ENCODE assay signal across 2 cellular contexts in the genomic region with DNA sequence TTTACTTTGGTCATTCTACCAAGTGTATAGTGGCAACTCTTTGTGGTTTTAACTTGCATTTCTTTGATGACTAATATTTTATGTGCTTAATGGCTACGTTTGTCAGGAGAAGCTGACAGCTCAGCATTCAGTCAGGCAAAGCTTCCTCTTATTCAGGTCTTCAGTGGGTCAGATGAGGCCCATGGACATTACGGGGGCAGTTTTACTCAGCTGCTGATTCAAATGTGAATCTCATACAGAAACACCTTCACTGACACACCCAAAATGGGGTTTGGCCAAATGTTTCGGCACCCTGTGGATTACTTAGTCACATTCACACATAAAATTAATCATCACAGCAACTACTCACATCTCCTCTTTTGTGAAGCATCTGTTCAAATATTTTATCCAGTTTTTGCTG.
TF ChIP-seq lines count a peak whose summit lies in the region.

No MANE protein-coding gene starts in this region.

TF ChIP-seq in A549, 52 proteins besides CTCF, POLR2A, EP300 and RAD21 (continued from another document):
- TF ChIP-seq HOXB5 (CRISPR knock-in tag; IDR thresholded peaks at IDR 0.05) (no peak), EHMT2 (IDR thresholded peaks at IDR 0.05; ENCODE audit: low read depth) (no peak), EHF (CRISPR knock-in tag; IDR thresholded peaks at IDR 0.05) (no peak), ZNF302 (CRISPR knock-in tag; IDR thresholded peaks at IDR 0.05) (no peak), MYC (IDR thresholded peaks at IDR 0.05; ENCODE audit: borderline replicate concordance, low read length) (no peak), FOXS1 (CRISPR knock-in tag; IDR thresholded peaks at IDR 0.05) (no peak), HEYL (CRISPR knock-in tag; IDR thresholded peaks at IDR 0.05) (no peak), ZSCAN20 (CRISPR knock-in tag; IDR thresholded peaks at IDR 0.05) (no peak), CBX8 (IDR thresholded peaks at IDR 0.05) (no peak)
- TF ChIP-seq, protein P1, sequence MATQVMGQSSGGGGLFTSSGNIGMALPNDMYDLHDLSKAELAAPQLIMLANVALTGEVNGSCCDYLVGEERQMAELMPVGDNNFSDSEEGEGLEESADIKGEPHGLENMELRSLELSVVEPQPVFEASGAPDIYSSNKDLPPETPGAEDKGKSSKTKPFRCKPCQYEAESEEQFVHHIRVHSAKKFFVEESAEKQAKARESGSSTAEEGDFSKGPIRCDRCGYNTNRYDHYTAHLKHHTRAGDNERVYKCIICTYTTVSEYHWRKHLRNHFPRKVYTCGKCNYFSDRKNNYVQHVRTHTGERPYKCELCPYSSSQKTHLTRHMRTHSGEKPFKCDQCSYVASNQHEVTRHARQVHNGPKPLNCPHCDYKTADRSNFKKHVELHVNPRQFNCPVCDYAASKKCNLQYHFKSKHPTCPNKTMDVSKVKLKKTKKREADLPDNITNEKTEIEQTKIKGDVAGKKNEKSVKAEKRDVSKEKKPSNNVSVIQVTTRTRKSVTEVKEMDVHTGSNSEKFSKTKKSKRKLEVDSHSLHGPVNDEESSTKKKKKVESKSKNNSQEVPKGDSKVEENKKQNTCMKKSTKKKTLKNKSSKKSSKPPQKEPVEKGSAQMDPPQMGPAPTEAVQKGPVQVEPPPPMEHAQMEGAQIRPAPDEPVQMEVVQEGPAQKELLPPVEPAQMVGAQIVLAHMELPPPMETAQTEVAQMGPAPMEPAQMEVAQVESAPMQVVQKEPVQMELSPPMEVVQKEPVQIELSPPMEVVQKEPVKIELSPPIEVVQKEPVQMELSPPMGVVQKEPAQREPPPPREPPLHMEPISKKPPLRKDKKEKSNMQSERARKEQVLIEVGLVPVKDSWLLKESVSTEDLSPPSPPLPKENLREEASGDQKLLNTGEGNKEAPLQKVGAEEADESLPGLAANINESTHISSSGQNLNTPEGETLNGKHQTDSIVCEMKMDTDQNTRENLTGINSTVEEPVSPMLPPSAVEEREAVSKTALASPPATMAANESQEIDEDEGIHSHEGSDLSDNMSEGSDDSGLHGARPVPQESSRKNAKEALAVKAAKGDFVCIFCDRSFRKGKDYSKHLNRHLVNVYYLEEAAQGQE (IDR thresholded peaks at IDR 0.05) = no peak
- TF ChIP-seq, protein P2, sequence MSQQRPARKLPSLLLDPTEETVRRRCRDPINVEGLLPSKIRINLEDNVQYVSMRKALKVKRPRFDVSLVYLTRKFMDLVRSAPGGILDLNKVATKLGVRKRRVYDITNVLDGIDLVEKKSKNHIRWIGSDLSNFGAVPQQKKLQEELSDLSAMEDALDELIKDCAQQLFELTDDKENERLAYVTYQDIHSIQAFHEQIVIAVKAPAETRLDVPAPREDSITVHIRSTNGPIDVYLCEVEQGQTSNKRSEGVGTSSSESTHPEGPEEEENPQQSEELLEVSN (IDR thresholded peaks at IDR 0.05; ENCODE audit: borderline replicate concordance, low read depth) = no peak
- TF ChIP-seq, protein P3, sequence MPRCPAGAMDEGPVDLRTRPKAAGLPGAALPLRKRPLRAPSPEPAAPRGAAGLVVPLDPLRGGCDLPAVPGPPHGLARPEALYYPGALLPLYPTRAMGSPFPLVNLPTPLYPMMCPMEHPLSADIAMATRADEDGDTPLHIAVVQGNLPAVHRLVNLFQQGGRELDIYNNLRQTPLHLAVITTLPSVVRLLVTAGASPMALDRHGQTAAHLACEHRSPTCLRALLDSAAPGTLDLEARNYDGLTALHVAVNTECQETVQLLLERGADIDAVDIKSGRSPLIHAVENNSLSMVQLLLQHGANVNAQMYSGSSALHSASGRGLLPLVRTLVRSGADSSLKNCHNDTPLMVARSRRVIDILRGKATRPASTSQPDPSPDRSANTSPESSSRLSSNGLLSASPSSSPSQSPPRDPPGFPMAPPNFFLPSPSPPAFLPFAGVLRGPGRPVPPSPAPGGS (IDR thresholded peaks at IDR 0.05) = no peak
- TF ChIP-seq, protein P4, sequence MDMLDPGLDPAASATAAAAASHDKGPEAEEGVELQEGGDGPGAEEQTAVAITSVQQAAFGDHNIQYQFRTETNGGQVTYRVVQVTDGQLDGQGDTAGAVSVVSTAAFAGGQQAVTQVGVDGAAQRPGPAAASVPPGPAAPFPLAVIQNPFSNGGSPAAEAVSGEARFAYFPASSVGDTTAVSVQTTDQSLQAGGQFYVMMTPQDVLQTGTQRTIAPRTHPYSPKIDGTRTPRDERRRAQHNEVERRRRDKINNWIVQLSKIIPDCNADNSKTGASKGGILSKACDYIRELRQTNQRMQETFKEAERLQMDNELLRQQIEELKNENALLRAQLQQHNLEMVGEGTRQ (IDR thresholded peaks at IDR 0.05) = no peak

TF ChIP-seq in H1, 55 proteins besides CTCF, POLR2A, EP300 and RAD21 (continued from another document):
- no peak for TF ChIP-seq RNF2 (IDR thresholded peaks at IDR 0.05; ENCODE audit: borderline replicate concordance, low read depth, low read length, missing control alignments, poor library complexity, severe bottlenecking)
- no peak for TF ChIP-seq MAFK (IDR thresholded peaks at IDR 0.05; ENCODE audit: low read depth, low read length)
- no peak for TF ChIP-seq JUN (IDR thresholded peaks at IDR 0.05; ENCODE audit: low read depth, low read length)
- TF ChIP-seq, protein P2 (IDR thresholded peaks at IDR 0.05) = no peak
- no peak for TF ChIP-seq SUZ12 (IDR thresholded peaks at IDR 0.05; ENCODE audit: low read length)
- TF ChIP-seq HDAC2 (IDR thresholded peaks at IDR 0.05; ENCODE audit: borderline replicate concordance in 1 of 2, low read depth in 2 of 2, low read length in 2 of 2) = no peak
- TF ChIP-seq HDAC6 (IDR thresholded peaks at IDR 0.05; ENCODE audit: low read depth, low read length) = no peak
